Comparison of ENCODE assay signal across 15 cellular contexts in genomic region chr1:99777752-99778151, GRCh38. TPM values are rescaled to one million over a fixed set of nuclear protein-coding genes. Genes with fewer than 3 reads are reported as not detected.
A peak's percentile ranks its signal among the peaks of the same experiment; 100 is the strongest.
DNase-seq lines count a peak whose midpoint lies in the region; ATAC-seq, FAIRE-seq and TF ChIP-seq lines count a peak whose summit lies in the region.
"Had no signal": no experiment of that assay in that cellular context is flagged by ENCODE, and none has a peak within 500 bp of the region (broad histone marks: within the 10 kb centered on the region; RNA-seq: fewer than 3 reads in every experiment).

No MANE protein-coding gene starts in this region.

- H3K9me3 ChIP-seq in H1 (ENCODE audit: insufficient read depth in 2 of 2, low read depth in 1 of 2, low read length in 1 of 2) (no peaks in the 10 kb centered on the region), gastrocnemius medialis (no peaks in the 10 kb centered on the region)
- H3K9me3 ChIP-seq: BLaER1 treated with 17β-estradiol and CSF1 and Interleukin-3, amounts not matched to agents 10 nM and 100 nM had no signal

- intact Hi-C loops in gastrocnemius medialis (cut with DNase I; ENCODE audit: low total_unique reads): no loop called here

- H2AK5ac ChIP-seq in H1 (ENCODE audit: low read depth, low read length): no peak overlapping the region

- no peak overlapping the region for H3K9ac ChIP-seq in H1 (replicated peaks in 1 of 4; ENCODE audit: extremely low read depth in 1 of 4, low read depth in 3 of 4, low read length in 3 of 4)
- H3K9ac ChIP-seq: BLaER1 treated with 17β-estradiol and CSF1 and Interleukin-3, amounts not matched to agents 10 nM and 100 nM had no signal

- H3K56ac ChIP-seq in H1 (replicated peaks; ENCODE audit: insufficient read length, low read depth, low read length): no peak overlapping the region

- 89% methylated on average over 3 of the region's 3 CpGs; no CpG with 5 or more reads in 1 of the 2 experiments for WGBS in H1 (ENCODE audit: extremely low coverage in 1 of 2, insufficient coverage in 1 of 2, insufficient read length in 1 of 2, insufficient replicate concordance in 2 of 2, low coverage in 1 of 2, low lambda C conversion rate in 2 of 2, missing lambda C conversion rate in 1 of 2), 2 experiments

- H3K4me3 ChIP-seq in H1 (ENCODE audit: extremely low read depth in 1 of 4, insufficient read depth in 2 of 4, low read depth in 3 of 4, low read length in 4 of 4) (no peak overlapping the region), gastrocnemius medialis (no peak overlapping the region)
- H3K4me3 ChIP-seq: BLaER1 treated with 17β-estradiol and CSF1 and Interleukin-3, amounts not matched to agents 10 nM and 100 nM had no signal

- no peaks in the 10 kb centered on the region for H3K79me2 ChIP-seq in H1 (ENCODE audit: control insufficient read depth in 1 of 2, insufficient read depth in 2 of 2, low read length in 2 of 2)

- no peak for FAIRE-seq in H1 (lab: Jason Lieb, UNC)
- FAIRE-seq: GM18507 had no signal

- H3K27me3 ChIP-seq in H1 (replicated peaks in 1 of 4; ENCODE audit: control insufficient read depth in 3 of 4, extremely low read depth in 1 of 4, insufficient read depth in 3 of 4, low read length in 3 of 4): no peaks in the 10 kb centered on the region
- no peaks in the 10 kb centered on the region for H3K27me3 ChIP-seq in gastrocnemius medialis
- H3K27me3 ChIP-seq: BLaER1 treated with 17β-estradiol and CSF1 and Interleukin-3, amounts not matched to agents 10 nM and 100 nM had no signal

- H4K91ac ChIP-seq in H1 (replicated peaks; ENCODE audit: insufficient read length, low read length): no peak overlapping the region

- H3K36me3 Mint-ChIP-seq in stimulated activated effector memory CD8-positive, alpha-beta T cell treated with anti-CD3 and anti-CD28 coated beads, Interleukin-12 subunit alpha, Interleukin-12 subunit beta, amount 100 ng/mL, for 72 hours: no peaks in the 10 kb centered on the region
- H3K36me3 Mint-ChIP-seq: CD4-positive, CD25-positive, alpha-beta regulatory T cell had no signal

- POLR2A ChIA-PET in H1 (lab: Charles Lee; ENCODE audit: partially characterized antibody): no interaction called here

- peak; percentile 32 for DNase-seq in NCI-H82 (lab: John Stamatoyannopoulos, UW)
- DNase-seq in NCI-H82 treated with DMSO at 0.1 percent for 48 hours (lab: John Stamatoyannopoulos, UW; ENCODE audit: unreplicated experiment): no peak
- peak; percentile 12 for DNase-seq in M059J (ENCODE audit: low read depth)
- no peak for DNase-seq in H1 (ENCODE audit: low read depth in 1 of 2, low spot score in 2 of 2)
- no peak for DNase-seq in gastrocnemius medialis
- no peak for DNase-seq in stimulated activated effector memory CD8-positive, alpha-beta T cell treated with anti-CD3 and anti-CD28 coated beads, Interleukin-12 subunit alpha, Interleukin-12 subunit beta, amount 100 ng/mL, for 72 hours (ENCODE audit: low spot score in 2 of 2)
- no peak for DNase-seq in DMS153 treated with DMSO at 0.1 percent for 48 hours (lab: John Stamatoyannopoulos, UW; ENCODE audit: unreplicated experiment)
- no peak for DNase-seq in NCI-H1436 (lab: John Stamatoyannopoulos, UW)
- DNase-seq: CD4-positive, CD25-positive, alpha-beta regulatory T cell; GOT3; HCEC 1CT; IMR-90 had no signal

- no peak overlapping the region for H2BK15ac ChIP-seq in H1 (ENCODE audit: low read length)

- H3K4me1 Mint-ChIP-seq in stimulated activated effector memory CD8-positive, alpha-beta T cell treated with anti-CD3 and anti-CD28 coated beads, Interleukin-12 subunit alpha, Interleukin-12 subunit beta, amount 100 ng/mL, for 72 hours: no peaks in the 10 kb centered on the region
- H3K4me1 Mint-ChIP-seq: CD4-positive, CD25-positive, alpha-beta regulatory T cell had no signal

- H4K5ac ChIP-seq in H1 (ENCODE audit: insufficient read length, low read depth, low read length): no peak overlapping the region

- no peak overlapping the region for H3K14ac ChIP-seq in H1 (ENCODE audit: insufficient read length)

- H4K20me1 ChIP-seq in H1 (replicated peaks in 1 of 2; ENCODE audit: control insufficient read depth in 1 of 2, insufficient read depth in 2 of 2, low read length in 2 of 2): no peaks in the 10 kb centered on the region
- H4K20me1 ChIP-seq: BLaER1 treated with 17β-estradiol and CSF1 and Interleukin-3, amounts not matched to agents 10 nM and 100 nM had no signal

- no peak for TF ChIP-seq EP300 in H1 (IDR thresholded peaks at IDR 0.05; ENCODE audit: borderline replicate concordance in 1 of 2, low read depth in 2 of 2, low read length in 2 of 2)

- TF ChIP-seq CTCF in H1 (IDR thresholded peaks at IDR 0.05; ENCODE audit: control extremely low read depth in 1 of 3, insufficient read depth in 1 of 3, low read depth in 1 of 3, low read length in 3 of 3): no peak
- TF ChIP-seq CTCF in gastrocnemius medialis (IDR thresholded peaks at IDR 0.05 in 4 of 5, conservative IDR thresholded peaks at IDR 0.05 in 1 of 5): no peak

- no peak overlapping the region for H2BK5ac ChIP-seq in H1 (ENCODE audit: low read depth, low read length)

- H3K4me2 ChIP-seq in H1 (ENCODE audit: insufficient read depth in 1 of 2, low read depth in 2 of 2, low read length in 2 of 2): no peak overlapping the region
- H3K4me2 ChIP-seq: BLaER1 treated with 17β-estradiol and CSF1 and Interleukin-3, amounts not matched to agents 10 nM and 100 nM had no signal

- no peaks in the 10 kb centered on the region for H3K79me1 ChIP-seq in H1 (ENCODE audit: low read depth, low read length)

- H3K36me3 ChIP-seq in H1 (ENCODE audit: control insufficient read depth in 2 of 4, insufficient read depth in 4 of 4, low read length in 3 of 4) (no peaks in the 10 kb centered on the region), gastrocnemius medialis (no peaks in the 10 kb centered on the region)
- H3K36me3 ChIP-seq: BLaER1 treated with 17β-estradiol and CSF1 and Interleukin-3, amounts not matched to agents 10 nM and 100 nM had no signal

- H3K27ac ChIP-seq in H1 (ENCODE audit: low read depth, low read length) (no peak overlapping the region), gastrocnemius medialis (no peak overlapping the region)
- H3K27ac ChIP-seq: 22Rv1; BLaER1 treated with 17β-estradiol and CSF1 and Interleukin-3, amounts not matched to agents 10 nM and 100 nM had no signal

- no peaks in the 10 kb centered on the region; the same call in 1 of the 2 replicates for H3K23me2 ChIP-seq in H1 (ENCODE audit: low read depth, low read length)

- CTCF ChIA-PET in H1 (lab: Charles Lee; ENCODE audit: partially characterized antibody): interaction anchor here (0.9 to 1.1 kb wide), 3 partner anchors 9 to 761 kb away, joined by 3 to 4 read pairs (median 3); partner anchors contain the start of gene GPR88

- ATAC-seq in gastrocnemius medialis: peak; percentile 71 to 92
- ATAC-seq in stimulated activated effector memory CD8-positive, alpha-beta T cell treated with anti-CD3 and anti-CD28 coated beads, Interleukin-12 subunit alpha, Interleukin-12 subunit beta, amount 100 ng/mL, for 72 hours: no peak

- H3K4ac ChIP-seq in H1 (replicated peaks; ENCODE audit: insufficient read length, low read depth, low read length): no peak overlapping the region

- H2BK120ac ChIP-seq in H1 (replicated peaks; ENCODE audit: low read depth, low read length): no peak overlapping the region

- in situ Hi-C loops in gastrocnemius medialis (cut with MboI; ENCODE audit: low sequenced_read_pairs in 4 of 4): no loop called here

- TF ChIP-seq POLR2A in H1 (IDR thresholded peaks at IDR 0.05; ENCODE audit: control extremely low read depth in 1 of 2, low read depth in 2 of 2, low read length in 2 of 2) (no peak), gastrocnemius medialis (IDR thresholded peaks at IDR 0.05) (no peak)

- H3K9me3 Mint-ChIP-seq in stimulated activated effector memory CD8-positive, alpha-beta T cell treated with anti-CD3 and anti-CD28 coated beads, Interleukin-12 subunit alpha, Interleukin-12 subunit beta, amount 100 ng/mL, for 72 hours: no peaks in the 10 kb centered on the region

- peak overlapping the region; percentile 84; the same call in 1 of the 2 replicates for H2AFZ ChIP-seq in H1 (ENCODE audit: low read length)

- H3K4me3 Mint-ChIP-seq in stimulated activated effector memory CD8-positive, alpha-beta T cell treated with anti-CD3 and anti-CD28 coated beads, Interleukin-12 subunit alpha, Interleukin-12 subunit beta, amount 100 ng/mL, for 72 hours: no peak overlapping the region
- H3K4me3 Mint-ChIP-seq: CD4-positive, CD25-positive, alpha-beta regulatory T cell had no signal

- H3K18ac ChIP-seq in H1 (ENCODE audit: extremely low read depth, low read length): no peak overlapping the region

- H3K23ac ChIP-seq in H1 (ENCODE audit: insufficient read length): no peak overlapping the region

- H4K8ac ChIP-seq in H1 (ENCODE audit: extremely low read depth, insufficient read depth, low read length): no peak overlapping the region

- no peak overlapping the region for H2BK12ac ChIP-seq in H1 (ENCODE audit: low read depth, low read length)

- H2BK20ac ChIP-seq in H1 (ENCODE audit: low read length): no peak overlapping the region

- TF ChIP-seq RAD21 in H1 (IDR thresholded peaks at IDR 0.05 in 1 of 2, conservative IDR thresholded peaks at IDR 0.05 in 1 of 2; ENCODE audit: low read depth in 2 of 2, low read length in 2 of 2): no peak

- no peaks in the 10 kb centered on the region for H3K4me1 ChIP-seq in H1 (replicated peaks in 1 of 4; ENCODE audit: control insufficient read depth in 3 of 4, insufficient read depth in 4 of 4, low read length in 3 of 4)
- peaks cover 0 to 9% of the 10 kb centered on the region in 2 donors for H3K4me1 ChIP-seq in gastrocnemius medialis
- H3K4me1 ChIP-seq: BLaER1 treated with 17β-estradiol and CSF1 and Interleukin-3, amounts not matched to agents 10 nM and 100 nM had no signal

- no peak overlapping the region for H3K27ac Mint-ChIP-seq in stimulated activated effector memory CD8-positive, alpha-beta T cell treated with anti-CD3 and anti-CD28 coated beads, Interleukin-12 subunit alpha, Interleukin-12 subunit beta, amount 100 ng/mL, for 72 hours
- H3K27ac Mint-ChIP-seq: CD4-positive, CD25-positive, alpha-beta regulatory T cell had no signal

TF ChIP-seq in H1, 55 proteins besides CTCF, POLR2A, EP300 and RAD21 (continues in another document):
- no peak for TF ChIP-seq RBBP5 (IDR thresholded peaks at IDR 0.05; ENCODE audit: borderline replicate concordance, low read depth, low read length)
- TF ChIP-seq POLR2AphosphoS5 (IDR thresholded peaks at IDR 0.05; ENCODE audit: low read depth, low read length): no peak
- TF ChIP-seq ASH2L (IDR thresholded peaks at IDR 0.05; ENCODE audit: low read length): no peak

RNA-seq across cellular contexts. Expression of gene FRRS1, which starts 11.3 kb away (rescaled TPM):
- total RNA-seq in M059J (2014; rRNA removed; shearing (Covaris generic)): 12.8 and 14.7 TPM in 2 replicates
- 5.6 and 6.5 TPM in 2 replicates for total RNA-seq in H1 (2021; fragmentation: NEBNext Ultra II Directional; extraction: Animal tissue kit (Norgen Biotek cat#: 25700))
- polyA plus RNA-seq in H1 (2011; rRNA removed): 3.5 and 13.7 TPM in 2 replicates
- polyA plus RNA-seq in H1 (2011; cell fraction: cytosol; rRNA removed): 2.3 TPM
- polyA plus RNA-seq in H1 (2011; cell fraction: nucleus; rRNA removed): 2.1 TPM
- polyA plus RNA-seq in H1 (2012, experiment 1 of 2): 3.0 to 4.0 TPM (median 3.2 TPM) in 4 replicates
- polyA plus RNA-seq in H1 (2012, experiment 2 of 2): 0.41 TPM
- polyA plus RNA-seq in H1 (2013, experiment 1 of 2): 7.4 TPM
- polyA plus RNA-seq in H1 (2013, experiment 2 of 2): 7.4 TPM
- 15.1 and 20.5 TPM in 2 replicates for polyA minus RNA-seq in H1 (2011; rRNA and poly(A)+ RNA removed)
- 5.6 TPM for polyA minus RNA-seq in H1 (2011; cell fraction: cytosol; rRNA and poly(A)+ RNA removed)
- polyA minus RNA-seq in H1 (2011; cell fraction: nucleus; rRNA and poly(A)+ RNA removed): 8.7 TPM
- total RNA-seq in gastrocnemius medialis: 1 to 10 TPM; 1.4 to 4.5 (median 2.3) TPM

Comparison
In these comparisons a context has a peak if more than half of its experiments do, and no peak if none do; other contexts are left out.
1. DNase-seq: peak in NCI-H82 (single experiment) and M059J (single experiment); none in NCI-H82 treated with DMSO at 0.1 percent for 48 hours (single experiment), H1 (0 of 2), gastrocnemius medialis (0 of 2), stimulated activated effector memory CD8-positive, alpha-beta T cell treated with anti-CD3 and anti-CD28 coated beads, Interleukin-12 subunit alpha, Interleukin-12 subunit beta, amount 100 ng/mL, for 72 hours (0 of 2), DMS153 treated with DMSO at 0.1 percent for 48 hours (single experiment) and NCI-H1436 (single experiment).